In genomic region chr4:172691552-172691951, GRCh38 we compare ENCODE assay signal across 25 cellular contexts.
"Had no signal": no experiment of that assay in that cellular context is flagged by ENCODE, and none has a peak within 500 bp of the region (broad histone marks: within the 10 kb centered on the region; RNA-seq: fewer than 3 reads in every experiment).

No MANE protein-coding gene starts in this region.

- DNase-seq: colonic mucosa; cortex of kidney; effector CD8-positive, alpha-beta T cell; effector memory CD8-positive, alpha-beta T cell; endodermal cell; erythroblast; esophagus squamous epithelium; foreskin fibroblast; foreskin melanocyte; gastrocnemius medialis; glutamatergic neuron; head of caudate nucleus; heart right ventricle; hippocampal formation; left cardiac atrium; left lung; left ventricle myocardium superior; lower lobe of right lung; mesenchymal stem cell; naive thymus-derived CD4-positive, alpha-beta T cell had no signal

- H3K4me1 ChIP-seq: colonic mucosa, esophagus squamous epithelium, gastrocnemius medialis, heart right ventricle, left lung, lower lobe of right lung had no signal

- H3K27ac ChIP-seq: colonic mucosa, epithelial cell of prostate, esophagus squamous epithelium, gastrocnemius medialis, heart right ventricle, left lung, lower lobe of right lung had no signal

- FAIRE-seq: endometrium, islet of Langerhans, keratinocyte had no signal

- H3K4me3 ChIP-seq: colonic mucosa, esophagus squamous epithelium, gastrocnemius medialis, heart right ventricle, left lung, lower lobe of right lung had no signal

- H3K36me3 ChIP-seq: colonic mucosa, esophagus squamous epithelium, gastrocnemius medialis, heart right ventricle, left lung, lower lobe of right lung had no signal

- H3K9me3 ChIP-seq: colonic mucosa, gastrocnemius medialis had no signal

- H3K27me3 ChIP-seq: colonic mucosa, esophagus squamous epithelium, gastrocnemius medialis, heart right ventricle, left lung had no signal

- ATAC-seq: effector memory CD8-positive, alpha-beta T cell; esophagus mucosa; gastrocnemius medialis; heart right ventricle; left cardiac atrium; left lung; left ventricle myocardium superior; lower lobe of right lung; naive thymus-derived CD4-positive, alpha-beta T cell had no signal
